32 cellular contexts compared by ENCODE assay signal in genomic region chr9:87786876-87787275, GRCh38.
"Had no signal": no experiment of that assay in that cellular context is flagged by ENCODE, and none has a peak within 500 bp of the region (broad histone marks: within the 10 kb centered on the region; RNA-seq: fewer than 3 reads in every experiment).

No MANE protein-coding gene starts in this region.

- ATAC-seq: activated CD4-positive, CD25-positive, alpha-beta regulatory T cell treated with anti-CD3 and anti-CD28 coated beads, Interleukin-2, amount 50 U/mL, for 24 hours; activated T-cell treated with anti-CD3 and anti-CD28 coated beads, Interleukin-2, amount 50 U/mL, for 4 hours; esophagus mucosa; gastrocnemius medialis; heart left ventricle; T-helper 17 cell had no signal

- H3K36me3 ChIP-seq: ascending aorta, breast epithelium, cardiac muscle cell, colonic mucosa, gastrocnemius medialis, heart left ventricle, WERI-Rb-1 had no signal

- H3K4me3 Mint-ChIP-seq: activated B cell treated with CpG ODN at 0.5 μM for 24 hours; activated CD4-positive, alpha-beta memory T cell treated with anti-CD3 and anti-CD28 coated beads, Interleukin-2, amount 10 ng/mL, durations not matched to agents 7 days and 5 days; activated CD4-positive, alpha-beta T cell treated with anti-CD3 and anti-CD28 coated beads, Interleukin-2, amount 10 ng/mL, durations not matched to agents 24 days and 14 days; activated naive CD4-positive, alpha-beta T cell treated with anti-CD3 and anti-CD28 coated beads, Interleukin-2, amount 10 ng/mL, durations not matched to agents 7 days and 5 days; activated naive CD8-positive, alpha-beta T cell treated with anti-CD3 and anti-CD28 coated beads, Interleukin-2, amount 10 ng/mL, durations not matched to agents 7 days and 5 days; activated T-cell treated with anti-CD3 and anti-CD28 coated beads, Interleukin-2, amount 50 U/mL, for 4 hours; activated T-helper 1 cell treated with anti-CD3 and anti-CD28 coated beads, Interleukin-12 subunit alpha, Interleukin-12 subunit beta, Interleukin-2, Interleukin-4 antibody, amounts not matched to agents 30 ng/mL and 10 ng/mL and 1 ng/mL, durations not matched to agents 14 hours and 24 hours and 36 hours; brain; T-helper 17 cell; T-helper 2 cell treated with Interferon-gamma antibody and Interleukin-4, amounts not matched to agents 5 μg/mL and 100 μg/mL, for 36 hours had no signal

- H3K4me1 ChIP-seq: ascending aorta, breast epithelium, colonic mucosa, gastrocnemius medialis had no signal

- H3K9me3 Mint-ChIP-seq: activated B cell treated with CpG ODN at 0.5 μM for 24 hours; activated naive CD4-positive, alpha-beta T cell treated with anti-CD3 and anti-CD28 coated beads, Interleukin-2, amount 10 ng/mL, durations not matched to agents 7 days and 5 days; activated naive CD8-positive, alpha-beta T cell treated with anti-CD3 and anti-CD28 coated beads, Interleukin-2, amount 10 ng/mL, durations not matched to agents 7 days and 5 days; activated T-cell treated with anti-CD3 and anti-CD28 coated beads, Interleukin-2, amount 50 U/mL, for 4 hours; activated T-helper 1 cell treated with anti-CD3 and anti-CD28 coated beads, Interleukin-12 subunit alpha, Interleukin-12 subunit beta, Interleukin-2, Interleukin-4 antibody, amounts not matched to agents 30 ng/mL and 10 ng/mL and 1 ng/mL, durations not matched to agents 14 hours and 24 hours and 36 hours had no signal

- H3K36me3 Mint-ChIP-seq: activated naive CD4-positive, alpha-beta T cell treated with anti-CD3 and anti-CD28 coated beads, Interleukin-2, amount 10 ng/mL, durations not matched to agents 7 days and 5 days; activated naive CD4-positive, alpha-beta T cell treated with anti-CD3 and anti-CD28 coated beads, Interleukin-2, amount 50 U/mL, for 72 hours; activated naive CD8-positive, alpha-beta T cell treated with anti-CD3 and anti-CD28 coated beads, Interleukin-2, amount 10 ng/mL, durations not matched to agents 7 days and 5 days; brain had no signal

- H3K27me3 ChIP-seq: ascending aorta, breast epithelium, cardiac muscle cell, colonic mucosa, gastrocnemius medialis had no signal

- H3K4me1 Mint-ChIP-seq: activated B cell treated with CpG ODN at 0.5 μM for 24 hours; activated naive CD8-positive, alpha-beta T cell treated with anti-CD3 and anti-CD28 coated beads, Interleukin-2, amount 10 ng/mL, durations not matched to agents 7 days and 5 days; brain; T-helper 17 cell had no signal

- H3K27ac ChIP-seq: ascending aorta, breast epithelium, cardiac muscle cell, colonic mucosa, gastrocnemius medialis, heart left ventricle, WERI-Rb-1 had no signal

- FAIRE-seq: endometrium had no signal

- H3K9me3 ChIP-seq: ascending aorta, breast epithelium, colonic mucosa, gastrocnemius medialis, heart left ventricle had no signal

- H3K27me3 Mint-ChIP-seq: activated B cell treated with CpG ODN at 0.5 μM for 24 hours; activated CD4-positive, alpha-beta memory T cell treated with anti-CD3 and anti-CD28 coated beads, Interleukin-2, amount 10 ng/mL, durations not matched to agents 7 days and 5 days; activated CD4-positive, alpha-beta T cell treated with anti-CD3 and anti-CD28 coated beads, Interleukin-2, amount 10 ng/mL, durations not matched to agents 24 days and 14 days had no signal

- H3K4me3 ChIP-seq: ascending aorta, breast epithelium, cardiac muscle cell, colonic mucosa, gastrocnemius medialis, heart left ventricle had no signal

- DNase-seq: activated B cell treated with CpG ODN at 0.5 μM for 24 hours; activated CD4-positive, alpha-beta memory T cell treated with anti-CD3 and anti-CD28 coated beads, Interleukin-2, amount 10 ng/mL, durations not matched to agents 7 days and 5 days; activated CD4-positive, alpha-beta T cell treated with anti-CD3 and anti-CD28 coated beads, Interleukin-2, amount 10 ng/mL, durations not matched to agents 24 days and 14 days; activated CD8-positive, alpha-beta memory T cell treated with anti-CD3 and anti-CD28 coated beads, Interleukin-2, amount 50 U/mL, for 48 hours; activated gamma-delta T cell; activated naive CD4-positive, alpha-beta T cell; activated naive CD4-positive, alpha-beta T cell treated with anti-CD3 and anti-CD28 coated beads, Interleukin-2, amount 10 ng/mL, durations not matched to agents 7 days and 5 days; activated naive CD8-positive, alpha-beta T cell treated with anti-CD3 and anti-CD28 coated beads, Interleukin-2, amount 10 ng/mL, durations not matched to agents 7 days and 5 days; activated T-cell treated with anti-CD3 and anti-CD28 coated beads for 4 hours; activated T-cell treated with anti-CD3 and anti-CD28 coated beads, Interleukin-2, amount 50 U/mL, for 4 hours; central memory CD4-positive, alpha-beta T cell; cerebellar nuclear complex; colonic mucosa; effector CD8-positive, alpha-beta T cell; foreskin fibroblast; gastrocnemius medialis; glutamatergic neuron; heart left ventricle; T-helper 1 cell; T-helper 17 cell; T1000; WERI-Rb-1 had no signal

- H3K27ac Mint-ChIP-seq: activated B cell treated with CpG ODN at 0.5 μM for 24 hours; activated CD4-positive, alpha-beta memory T cell treated with anti-CD3 and anti-CD28 coated beads, Interleukin-2, amount 10 ng/mL, durations not matched to agents 7 days and 5 days; activated CD4-positive, alpha-beta T cell treated with anti-CD3 and anti-CD28 coated beads, Interleukin-2, amount 10 ng/mL, durations not matched to agents 24 days and 14 days; activated naive CD4-positive, alpha-beta T cell treated with anti-CD3 and anti-CD28 coated beads, Interleukin-2, amount 10 ng/mL, durations not matched to agents 7 days and 5 days; activated naive CD4-positive, alpha-beta T cell treated with anti-CD3 and anti-CD28 coated beads, Interleukin-2, amount 50 U/mL, for 72 hours; activated naive CD8-positive, alpha-beta T cell treated with anti-CD3 and anti-CD28 coated beads, Interleukin-2, amount 10 ng/mL, durations not matched to agents 7 days and 5 days; activated T-helper 1 cell treated with anti-CD3 and anti-CD28 coated beads, Interleukin-12 subunit alpha, Interleukin-12 subunit beta, Interleukin-2, Interleukin-4 antibody, amounts not matched to agents 30 ng/mL and 10 ng/mL and 1 ng/mL, durations not matched to agents 14 hours and 24 hours and 36 hours; T-helper 17 cell; T-helper 2 cell treated with Interferon-gamma antibody and Interleukin-4, amounts not matched to agents 5 μg/mL and 100 μg/mL, for 36 hours had no signal
